Comparison of ENCODE assay signal across 1 cellular context in genomic region chr6:62669831-62670230, GRCh38.
TF ChIP-seq lines count a peak whose summit lies in the region.

No MANE protein-coding gene starts in this region.

TF ChIP-seq in GM23338, 12 proteins besides CTCF, POLR2A, EP300 and RAD21 (continued from another document):
- no peak for TF ChIP-seq ZNF462 (CRISPR knock-in tag; IDR thresholded peaks at IDR 0.05)
